Comparison of ENCODE assay signal across 16 cellular contexts in genomic region chr3:112119686-112120484, GRCh38. TPM values are rescaled to one million over a fixed set of nuclear protein-coding genes. Genes with fewer than 3 reads are reported as not detected.
DNase-seq lines count a peak whose midpoint lies in the region; ATAC-seq and TF ChIP-seq lines count a peak whose summit lies in the region.
"Had no signal": no experiment of that assay in that cellular context is flagged by ENCODE, and none has a peak within 500 bp of the region (broad histone marks: within the 10 kb centered on the region; RNA-seq: fewer than 3 reads in every experiment).

No MANE protein-coding gene starts in this region.

- H2BK12ac ChIP-seq in mesenchymal stem cell (ENCODE audit: low read length in 2 of 2) = no peak overlapping the region

- H3K9me2 ChIP-seq in OCI-LY7 (ENCODE audit: insufficient read depth, low read length) = no peaks in the 10 kb centered on the region

- no peak overlapping the region for H3K23ac ChIP-seq in mesendoderm (ENCODE audit: low read length)
- H3K23ac ChIP-seq in mesenchymal stem cell (ENCODE audit: low read length in 2 of 2) = peak overlapping the region in 1 of 2 experiments; percentile 62

- H3K14ac ChIP-seq in mesenchymal stem cell (ENCODE audit: low read length in 2 of 2) = peak overlapping the region in 1 of 2 experiments; percentile 74

- ATAC-seq in left lobe of liver = no peak
- ATAC-seq: stimulated activated naive CD8-positive, alpha-beta T cell treated with anti-CD3 and anti-CD28 coated beads, Interleukin-15, amount 100 ng/mL, for 72 hours had no signal

- H3K4me1 ChIP-seq in CD4-positive, alpha-beta memory T cell (ENCODE audit: insufficient read depth, low read length) = peaks cover 30% of the 10 kb centered on the region
- H3K4me1 ChIP-seq in OCI-LY7 (ENCODE audit: insufficient read depth, low read length, poor library complexity, severe bottlenecking) (peaks cover 100% of the 10 kb centered on the region), mesendoderm (ENCODE audit: control insufficient read depth, low read depth, low read length) (peaks cover 3% of the 10 kb centered on the region), mesenchymal stem cell (ENCODE audit: control insufficient read depth, insufficient read depth, low read depth, low read length) (no peaks in the 10 kb centered on the region)
- H3K4me1 ChIP-seq: esophagus muscularis mucosa had no signal

- no CpG with 5 or more reads among the region's 4 CpGs for WGBS in mesendoderm (ENCODE audit: extremely low coverage, insufficient coverage, low lambda C conversion rate)
- 77% methylated on average over 2 of the region's 4 CpGs for WGBS in mesenchymal stem cell

- intact Hi-C loops in CD4-positive, alpha-beta memory T cell (cut with micrococcal nuclease) = no loop called here
- intact Hi-C loops in OCI-LY7 (cut with micrococcal nuclease; ENCODE audit: unreplicated experiment) = no loop called here

- H3K27ac ChIP-seq in CD4-positive, alpha-beta memory T cell (ENCODE audit: low read depth, low read length) = peak overlapping the region; percentile 9
- H3K27ac ChIP-seq in OCI-LY7 (ENCODE audit: low read depth, low read length, poor library complexity, severe bottlenecking) = peak overlapping the region; percentile 99
- no peak overlapping the region for H3K27ac ChIP-seq in mesendoderm (ENCODE audit: low read depth, low read length)
- H3K27ac ChIP-seq in mesenchymal stem cell (ENCODE audit: low read length, poor library complexity, severe bottlenecking) = no peak overlapping the region
- H3K27ac ChIP-seq: esophagus muscularis mucosa had no signal

- no peak for TF ChIP-seq CTCF in GM12865 (IDR thresholded peaks at IDR 0.05; ENCODE audit: insufficient read depth, low read depth, low read length, missing control alignments)
- TF ChIP-seq CTCF in OCI-LY7 (conservative IDR thresholded peaks at IDR 0.05; ENCODE audit: low read length) = no peak

- H3K27ac Mint-ChIP-seq in CD4-positive, alpha-beta memory T cell = peak overlapping the region; percentile 17 to 94 (median 87)

- peak overlapping the region; percentile 57 for H3K4me2 ChIP-seq in OCI-LY7 (ENCODE audit: low read length)
- no peak overlapping the region for H3K4me2 ChIP-seq in mesendoderm (ENCODE audit: low read length)
- H3K4me2 ChIP-seq in mesenchymal stem cell (ENCODE audit: low read length, poor library complexity, severe bottlenecking) = no peak overlapping the region

- peaks cover 27 to 46% (median 34%) of the 10 kb centered on the region in 4 donors for H3K4me1 Mint-ChIP-seq in CD4-positive, alpha-beta memory T cell

- H3K4ac ChIP-seq in mesendoderm (ENCODE audit: low read depth, low read length) (no peak overlapping the region), mesenchymal stem cell (ENCODE audit: low read depth in 1 of 2, low read length in 2 of 2) (no peak overlapping the region)

- H2BK15ac ChIP-seq in mesendoderm (replicated peaks; ENCODE audit: low read depth) = no peak overlapping the region
- no peak overlapping the region for H2BK15ac ChIP-seq in mesenchymal stem cell (ENCODE audit: low read depth, poor library complexity, severe bottlenecking)

- H3K9me3 Mint-ChIP-seq in CD4-positive, alpha-beta memory T cell = no peaks in the 10 kb centered on the region
- H3K9me3 Mint-ChIP-seq: stimulated activated naive CD8-positive, alpha-beta T cell treated with anti-CD3 and anti-CD28 coated beads, Interleukin-15, amount 100 ng/mL, for 72 hours had no signal

- H2AK5ac ChIP-seq in mesendoderm (ENCODE audit: low read length) (no peak overlapping the region), mesenchymal stem cell (ENCODE audit: low read length, severe bottlenecking) (no peak overlapping the region)

- CTCF ChIA-PET in CD4-positive, alpha-beta memory T cell (lab: Charles Lee; ENCODE audit: partially characterized antibody) = interaction anchor here (0.8 to 4.1 kb wide), 6 partner anchors 8 to 411 kb away, joined by 3 to 21 read pairs (median 4); partner anchors contain the start of gene SLC9C1
- CTCF ChIA-PET in OCI-LY7 (lab: Charles Lee; ENCODE audit: unreplicated experiment) = no interaction called here

- no peaks in the 10 kb centered on the region for H3K79me1 ChIP-seq in mesendoderm (ENCODE audit: low read length)
- H3K79me1 ChIP-seq in mesenchymal stem cell (replicated peaks; ENCODE audit: low read length, poor library complexity, severe bottlenecking) = peaks cover 22% of the 10 kb centered on the region

- H3K18ac ChIP-seq in mesendoderm (ENCODE audit: low read length) (no peak overlapping the region), mesenchymal stem cell (ENCODE audit: low read depth in 1 of 2, low read length in 2 of 2) (no peak overlapping the region)

- H3K36me3 ChIP-seq in CD4-positive, alpha-beta memory T cell (ENCODE audit: insufficient read depth, low read length) = peaks cover 17% of the 10 kb centered on the region
- peaks cover 59% of the 10 kb centered on the region for H3K36me3 ChIP-seq in OCI-LY7 (ENCODE audit: insufficient read depth, low read length)
- H3K36me3 ChIP-seq in mesendoderm (ENCODE audit: control insufficient read depth, insufficient read depth, low read length) = peaks cover 1% of the 10 kb centered on the region
- peaks cover 16 to 22% of the 10 kb centered on the region in 2 experiments for H3K36me3 ChIP-seq in mesenchymal stem cell (ENCODE audit: control insufficient read depth in 1 of 2, insufficient read depth in 2 of 2, low read depth in 1 of 2, low read length in 2 of 2)
- H3K36me3 ChIP-seq: esophagus muscularis mucosa had no signal

- H3K27me3 ChIP-seq in CD4-positive, alpha-beta memory T cell (ENCODE audit: insufficient read depth, low read length) = no peaks in the 10 kb centered on the region
- H3K27me3 ChIP-seq in mesendoderm (ENCODE audit: insufficient read depth, low read length, poor library complexity) = no peaks in the 10 kb centered on the region
- no peaks in the 10 kb centered on the region for H3K27me3 ChIP-seq in mesenchymal stem cell (ENCODE audit: control insufficient read depth in 1 of 2, insufficient read depth in 1 of 2, low read length in 2 of 2)
- H3K27me3 ChIP-seq: esophagus muscularis mucosa had no signal

- no peak overlapping the region for H4K5ac ChIP-seq in mesendoderm (ENCODE audit: low read length)

- H3K56ac ChIP-seq in mesendoderm (ENCODE audit: low read length) = peak overlapping the region; percentile 7

- no peaks in the 10 kb centered on the region for H3K27me3 Mint-ChIP-seq in CD4-positive, alpha-beta memory T cell
- H3K27me3 Mint-ChIP-seq: stimulated activated naive CD8-positive, alpha-beta T cell treated with anti-CD3 and anti-CD28 coated beads, Interleukin-15, amount 100 ng/mL, for 72 hours had no signal

- H4K8ac ChIP-seq in mesendoderm (ENCODE audit: low read depth, low read length) (no peak overlapping the region), mesenchymal stem cell (ENCODE audit: low read length) (no peak overlapping the region)

- H2AFZ ChIP-seq in OCI-LY7 (ENCODE audit: low read length) = no peak overlapping the region
- no peak overlapping the region for H2AFZ ChIP-seq in mesenchymal stem cell (ENCODE audit: low read depth, low read length)

- no peak overlapping the region for H2BK5ac ChIP-seq in mesendoderm (ENCODE audit: low read length)
- no peak overlapping the region for H2BK5ac ChIP-seq in mesenchymal stem cell (ENCODE audit: low read depth, low read length, poor library complexity, severe bottlenecking)

- H3K9me3 ChIP-seq in CD4-positive, alpha-beta memory T cell (ENCODE audit: control insufficient read depth in 1 of 2, low read length in 2 of 2) = no peaks in the 10 kb centered on the region
- H3K9me3 ChIP-seq in OCI-LY7 (ENCODE audit: low read length) = no peaks in the 10 kb centered on the region
- H3K9me3 ChIP-seq in mesenchymal stem cell (ENCODE audit: control insufficient read depth, low read length) = no peaks in the 10 kb centered on the region
- H3K9me3 ChIP-seq: esophagus muscularis mucosa had no signal

- no peak overlapping the region for H2BK120ac ChIP-seq in mesendoderm (ENCODE audit: low read depth, low read length)
- H2BK120ac ChIP-seq in mesenchymal stem cell (ENCODE audit: low read depth, low read length) = no peak overlapping the region

- peak overlapping the region in 7 of 8 donors; percentile 39 to 75 (median 59) for H3K4me3 Mint-ChIP-seq in CD4-positive, alpha-beta memory T cell
- H3K4me3 Mint-ChIP-seq: brain had no signal

- BruUV-seq in OCI-LY7 (replicated peaks; lab: Mats Ljungman, UMichigan) = no TSS peak

- no peaks in the 10 kb centered on the region for H4K20me1 ChIP-seq in OCI-LY7 (ENCODE audit: insufficient read depth, low read length)

- H4K91ac ChIP-seq in mesenchymal stem cell (ENCODE audit: low read length) = no peak overlapping the region

- POLR2A ChIA-PET in CD4-positive, alpha-beta memory T cell (lab: Charles Lee; ENCODE audit: partially characterized antibody) = interaction anchor here (1.5 kb wide), 1 partner anchor 9 kb away, joined by 5 read pairs; no protein-coding TSS in a partner anchor
- POLR2A ChIA-PET in OCI-LY7 (lab: Charles Lee) = interaction anchor here (0.6 to 9.4 kb wide), 2 partner anchors 11 to 256 kb away, joined by 3 to 566 read pairs; partner anchors contain the start of gene GCSAM

- H3K79me2 ChIP-seq in OCI-LY7 (ENCODE audit: insufficient read depth, low read depth, low read length) (peaks cover 19% of the 10 kb centered on the region; the same call in 1 of the 2 replicates), mesendoderm (ENCODE audit: control insufficient read depth, insufficient read depth, low read length) (no peaks in the 10 kb centered on the region)

- no peak overlapping the region for H3K4me3 ChIP-seq in CD4-positive, alpha-beta memory T cell (ENCODE audit: low read length in 2 of 2)
- H3K4me3 ChIP-seq in GM12865 (ENCODE audit: low read depth, low read length) (peak overlapping the region; percentile 45), OCI-LY7 (ENCODE audit: low read depth, low read length, poor library complexity, severe bottlenecking) (peak overlapping the region; percentile 17), mesendoderm (ENCODE audit: low read length) (no peak overlapping the region), mesenchymal stem cell (ENCODE audit: insufficient read depth in 1 of 2, low read depth in 1 of 2, low read length in 2 of 2) (no peak overlapping the region)
- H3K4me3 ChIP-seq: esophagus muscularis mucosa had no signal

- H3K9ac ChIP-seq in mesendoderm (ENCODE audit: low read length) (no peak overlapping the region), mesenchymal stem cell (ENCODE audit: low read length) (no peak overlapping the region)

- DNase-seq in CD4-positive, alpha-beta memory T cell = no peak
- DNase-seq in GM12865 (ENCODE audit: low read depth) = no peak
- DNase-seq in OCI-LY7 (ENCODE audit: low spot score) = peak; percentile 36
- no peak for DNase-seq in mesendoderm
- no peak for DNase-seq in mesenchymal stem cell
- DNase-seq in left lobe of liver (ENCODE audit: low spot score) = no peak
- no peak for DNase-seq in cerebellar cortex (ENCODE audit: low spot score)
- DNase-seq: activated gamma-delta T cell; kidney; NCI-H2081; posterior cingulate gyrus; stimulated activated naive CD8-positive, alpha-beta T cell treated with anti-CD3 and anti-CD28 coated beads, Interleukin-15, amount 100 ng/mL, for 72 hours; T1000 had no signal

- H3K36me3 Mint-ChIP-seq in CD4-positive, alpha-beta memory T cell = peaks cover 30 to 32% of the 10 kb centered on the region in 2 donors
- H3K36me3 Mint-ChIP-seq: brain had no signal

RNA-seq across cellular contexts. Expression of gene GCSAM, which starts 13.2 kb away (rescaled TPM):
- 10 to 100 TPM; 40.9 to 42.1 TPM for total RNA-seq in CD4-positive, alpha-beta memory T cell
- polyA plus RNA-seq in CD4-positive, alpha-beta memory T cell = 10 to 100 TPM; 36.8 to 41.2 TPM
- total RNA-seq in OCI-LY7 (2014; rRNA removed; shearing (Covaris generic)) = 160 and 193 TPM in 2 replicates
- total RNA-seq in OCI-LY7 (2022) = 195 and 247 TPM in 2 replicates
- not detected for polyA plus RNA-seq in mesendoderm (2013, experiment 1 of 2)
- not detected for polyA plus RNA-seq in mesendoderm (2013, experiment 2 of 2)
- not detected for polyA plus RNA-seq in mesenchymal stem cell (2013, experiment 1 of 2)
- polyA plus RNA-seq in mesenchymal stem cell (2013, experiment 2 of 2) = 0.04 TPM
- 0.18 TPM for total RNA-seq in left lobe of liver
- total RNA-seq: dermis microvascular lymphatic vessel endothelial cell had no signal

RNA-seq across cellular contexts. Expression of gene C3orf52, which starts 33.7 kb away (rescaled TPM):
- 1 to 10 TPM; 2.0 to 2.3 TPM for total RNA-seq in CD4-positive, alpha-beta memory T cell
- polyA plus RNA-seq in CD4-positive, alpha-beta memory T cell = 1 to 10 TPM in 1 of 2 donors, under 1 TPM in 1; 0.47 to 2.1 TPM
- 19.0 and 20.1 TPM in 2 replicates for total RNA-seq in OCI-LY7 (2014; rRNA removed; shearing (Covaris generic))
- 11.2 and 17.9 TPM in 2 replicates for total RNA-seq in OCI-LY7 (2022)
- polyA plus RNA-seq in mesendoderm (2013, experiment 1 of 2) = 6.2 TPM
- polyA plus RNA-seq in mesendoderm (2013, experiment 2 of 2) = 6.9 TPM
- polyA plus RNA-seq in mesenchymal stem cell (2013, experiment 1 of 2) = 1.0 TPM
- 1.4 TPM for polyA plus RNA-seq in mesenchymal stem cell (2013, experiment 2 of 2)
- total RNA-seq in left lobe of liver = 0.28 TPM

Comparison
In these comparisons a context has a peak if more than half of its experiments do, and no peak if none do; other contexts are left out.
1. H3K27ac ChIP-seq: peak in CD4-positive, alpha-beta memory T cell (single experiment) and OCI-LY7 (single experiment); none in mesendoderm (single experiment) and mesenchymal stem cell (single experiment).
2. H3K4me3 ChIP-seq: peak in GM12865 (single experiment) and OCI-LY7 (single experiment); none in CD4-positive, alpha-beta memory T cell (0 of 2), mesendoderm (single experiment) and mesenchymal stem cell (0 of 2).
3. RNA of gene GCSAM, which starts 13.2 kb away (total RNA-seq): 160 to 247 TPM in OCI-LY7 and 40.9 to 42.1 TPM in CD4-positive, alpha-beta memory T cell; 0.18 TPM in left lobe of liver (single experiment); every median in the first group is over 10 times any median in the second.